Comparison of ENCODE assay signal across 8 cellular contexts in the genomic region with DNA sequence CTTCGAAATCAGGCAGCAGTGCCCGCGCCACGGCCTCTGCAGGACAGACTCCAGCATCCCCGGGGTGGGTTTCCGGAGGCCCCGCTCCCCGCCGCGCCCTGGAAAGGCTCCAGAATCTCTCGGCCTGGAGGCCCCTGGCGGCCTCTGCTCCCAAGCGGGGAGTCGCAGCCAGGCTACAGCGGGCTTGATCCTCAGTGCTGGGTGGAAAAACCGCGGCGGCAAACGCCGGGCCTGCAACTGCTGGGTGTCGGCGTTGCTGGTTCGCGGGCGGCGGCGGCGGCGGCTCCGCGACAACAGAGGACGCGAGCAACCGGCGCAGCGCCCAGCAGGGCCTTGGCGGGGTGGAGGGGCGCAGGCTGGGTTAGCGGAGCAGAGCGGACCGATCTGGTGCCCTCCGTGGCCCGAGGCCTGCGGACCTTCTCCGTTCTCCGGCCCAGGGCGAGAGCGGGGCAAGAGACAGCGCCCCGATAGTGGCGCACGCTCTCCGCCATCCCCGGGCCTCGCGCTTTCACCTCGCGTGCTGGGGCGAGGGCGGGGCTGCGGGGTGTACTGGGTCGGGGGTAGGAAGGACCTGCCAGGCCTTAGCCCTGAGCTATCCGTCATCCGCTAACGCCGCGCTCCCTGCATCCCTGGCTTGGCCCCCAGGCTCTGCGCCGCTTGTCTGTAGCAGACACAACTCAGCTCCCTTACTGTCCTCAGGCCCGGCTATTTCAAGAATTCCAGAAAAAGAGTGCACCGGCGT. TPM values are rescaled to one million over a fixed set of nuclear protein-coding genes. Genes with fewer than 3 reads are reported as not detected.
DNase-seq lines count a peak whose midpoint lies in the region; TF ChIP-seq lines count a peak whose summit lies in the region.

No MANE protein-coding gene starts in this region.

- H3K27me3 Mint-ChIP-seq in HFFc6 (ENCODE audit: insufficient read depth) = peaks cover 2% of the 10 kb centered on the region; the same call in 1 of the 2 replicates

- H3K4me3 ChIP-seq in GM12864 (ENCODE audit: low read depth, low read length) = peak overlapping the region; percentile 95

- no peaks in the 10 kb centered on the region for H3K9me3 Mint-ChIP-seq in HFFc6

- H3K36me3 Mint-ChIP-seq in HFFc6 (ENCODE audit: low read depth) = peaks cover 7% of the 10 kb centered on the region; the same call in 1 of the 2 replicates

- peak overlapping the region; percentile 98 for H3K4me3 Mint-ChIP-seq in HFFc6

- no peak for DNase-seq in GM12864 (ENCODE audit: low read depth)
- DNase-seq in HFFc6 = peak; percentile 41
- peak; percentile 57 for DNase-seq in NCI-H1694 treated with DMSO at 0.1 percent for 48 hours (lab: John Stamatoyannopoulos, UW)
- DNase-seq in activated CD4-positive, alpha-beta T cell treated with anti-CD3 and anti-CD28 coated beads for 1 hour = peak; percentile 56
- peak; percentile 68 for DNase-seq in cerebellum (ENCODE audit: low spot score)
- peak; percentile 57 for DNase-seq in kidney glomerular epithelial cell (lab: John Stamatoyannopoulos, UW)
- peak; percentile 48 to 71 (median 56) for DNase-seq in stimulated activated CD4-positive, alpha-beta T cell treated with anti-CD3 and anti-CD28 coated beads, Interleukin-1b, Interleukin-23, amount 100 ng/mL, for 24 hours (ENCODE audit: low read depth in 4 of 4, low spot score in 1 of 4)
- no peak for DNase-seq in UCSD-AML1 (lab: John Stamatoyannopoulos, UW; ENCODE audit: unreplicated experiment)

- TF ChIP-seq CTCF in GM12864 (IDR thresholded peaks at IDR 0.05; ENCODE audit: low read depth, low read length, missing control alignments) (no peak), HFFc6 (IDR thresholded peaks at IDR 0.05) (no peak)

- H3K4me1 Mint-ChIP-seq in HFFc6 (ENCODE audit: low read depth) = peaks cover 41% of the 10 kb centered on the region

- peak overlapping the region; percentile 98 for H3K27ac Mint-ChIP-seq in HFFc6

RNA-seq across cellular contexts. Expression of a gene that starts 3.4 kb away (rescaled TPM):
- 10 to 100 TPM; 18.5 to 22.4 (median 19.0) TPM for total RNA-seq in HFFc6 (2021; fragmentation: NEBNext Ultra II Directional; extraction: Animal tissue kit (Norgen Biotek cat#: 25700))
- 146 TPM for total RNA-seq in cerebellum

RNA-seq across cellular contexts. Expression of a gene that starts 57.1 kb away (rescaled TPM):
- 1 to 10 TPM in 5 of 6 experiments, under 1 TPM in 1; 0.78 to 1.5 (median 1.1) TPM for total RNA-seq in HFFc6 (2021; fragmentation: NEBNext Ultra II Directional; extraction: Animal tissue kit (Norgen Biotek cat#: 25700))
- 0.82 TPM for total RNA-seq in cerebellum

Comparison
In these comparisons a context has a peak if more than half of its experiments do, and no peak if none do; other contexts are left out.
1. DNase-seq: peak in HFFc6 (single experiment), NCI-H1694 treated with DMSO at 0.1 percent for 48 hours (single experiment), activated CD4-positive, alpha-beta T cell treated with anti-CD3 and anti-CD28 coated beads for 1 hour (single experiment), cerebellum (single experiment), kidney glomerular epithelial cell (single experiment) and stimulated activated CD4-positive, alpha-beta T cell treated with anti-CD3 and anti-CD28 coated beads, Interleukin-1b, Interleukin-23, amount 100 ng/mL, for 24 hours (4 of 4); none in GM12864 (single experiment) and UCSD-AML1 (single experiment).